8 cellular contexts compared by ENCODE assay signal in genomic region chr14:75141967-75142366, GRCh38. TPM values are rescaled to one million over a fixed set of nuclear protein-coding genes. Genes with fewer than 3 reads are reported as not detected.
DNase-seq lines count a peak whose midpoint lies in the region; ATAC-seq and TF ChIP-seq lines count a peak whose summit lies in the region.

No MANE protein-coding gene starts in this region.

- H3K27me3 ChIP-seq in AG04450 (ENCODE audit: control insufficient read depth, insufficient read depth, low read length) (no peaks in the 10 kb centered on the region), SK-N-SH (ENCODE audit: insufficient read depth) (no peaks in the 10 kb centered on the region)

- peak; percentile 62 for TF ChIP-seq RAD21 in SK-N-SH (IDR thresholded peaks at IDR 0.05; ENCODE audit: low read length)

- no peaks in the 10 kb centered on the region for H3K27me3 Mint-ChIP-seq in glutamatergic neuron (ENCODE audit: unreplicated experiment)
- no peaks in the 10 kb centered on the region for H3K27me3 Mint-ChIP-seq in activated naive CD8-positive, alpha-beta T cell treated with anti-CD3 and anti-CD28 coated beads, Interleukin-2, amount 50 U/mL, for 24 hours

- H3F3A ChIP-seq in SK-N-SH (replicated peaks; ENCODE audit: insufficient read depth) = peaks cover 5% of the 10 kb centered on the region

- peaks cover 12% of the 10 kb centered on the region; the same call in 1 of the 2 replicates for H4K20me1 ChIP-seq in SK-N-SH (ENCODE audit: insufficient read depth)

- H3K27ac Mint-ChIP-seq in glutamatergic neuron (ENCODE audit: unreplicated experiment) = no peak overlapping the region
- no peak overlapping the region for H3K27ac Mint-ChIP-seq in activated naive CD8-positive, alpha-beta T cell treated with anti-CD3 and anti-CD28 coated beads, Interleukin-2, amount 50 U/mL, for 24 hours

- H3K9me3 Mint-ChIP-seq in glutamatergic neuron (ENCODE audit: unreplicated experiment) = no peaks in the 10 kb centered on the region
- no peaks in the 10 kb centered on the region for H3K9me3 Mint-ChIP-seq in activated naive CD8-positive, alpha-beta T cell treated with anti-CD3 and anti-CD28 coated beads, Interleukin-2, amount 50 U/mL, for 24 hours

- DNase-seq in AG04450 (ENCODE audit: low read depth, low spot score) (no peak), GM10248 (ENCODE audit: extremely low spot score) (no peak), SK-N-SH (peak; percentile 37), glutamatergic neuron (no peak), hippocampal formation (lab: John Stamatoyannopoulos, UW) (no peak)
- no peak for DNase-seq in activated naive CD8-positive, alpha-beta T cell treated with anti-CD3 and anti-CD28 coated beads, Interleukin-2, amount 50 U/mL, for 24 hours

- H3K27ac ChIP-seq in AG04450 (ENCODE audit: low read depth, low read length) (no peak overlapping the region), SK-N-SH (ENCODE audit: low read depth in 2 of 2, low read length in 1 of 2) (no peak overlapping the region)

- H3K9me3 ChIP-seq in AG04450 (ENCODE audit: control insufficient read depth, insufficient read depth, low read length) (no peaks in the 10 kb centered on the region), SK-N-SH (no peaks in the 10 kb centered on the region)

- no peak for TF ChIP-seq EP300 in SK-N-SH (IDR thresholded peaks at IDR 0.05; ENCODE audit: borderline replicate concordance in 1 of 2, low read depth in 1 of 2, low read length in 1 of 2)

- no peak overlapping the region for H3K9ac ChIP-seq in SK-N-SH

- H3K4me1 ChIP-seq in SK-N-SH (ENCODE audit: control insufficient read depth in 1 of 2, insufficient read depth in 2 of 2, low read depth in 1 of 2, low read length in 1 of 2) = peaks cover 0 to 6% of the 10 kb centered on the region in 2 experiments; a peak in 2 of 4 replicates

- peaks cover 62% of the 10 kb centered on the region for H3K79me2 ChIP-seq in SK-N-SH (ENCODE audit: insufficient read depth)

- CTCF ChIA-PET in AG04450 (lab: Charles Lee) (interaction anchor here (0.9 to 2.3 kb wide), 8 partner anchors 12 to 161 kb away, joined by 3 to 9 read pairs (median 4); no protein-coding TSS in a partner anchor), GM10248 (lab: Yijun Ruan, JAX) (interaction anchor here (1.2 to 11.8 kb wide), 7 partner anchors 10 to 419 kb away, joined by 3 to 111 read pairs (median 5); no protein-coding TSS in a partner anchor), SK-N-SH (lab: Yijun Ruan, JAX) (interaction anchor here (0.8 to 11.9 kb wide), 5 partner anchors 14 to 160 kb away, joined by 3 to 92 read pairs (median 6); no protein-coding TSS in a partner anchor)

- H2AFZ ChIP-seq in SK-N-SH (ENCODE audit: low read depth) = no peak overlapping the region

- no peak for ATAC-seq in HG03342 (IDR thresholded peaks at IDR 0.05; ENCODE audit: unreplicated experiment)
- no peak for ATAC-seq in HG03442 (IDR thresholded peaks at IDR 0.05; ENCODE audit: unreplicated experiment)
- no peak for ATAC-seq in activated naive CD8-positive, alpha-beta T cell treated with anti-CD3 and anti-CD28 coated beads, Interleukin-2, amount 50 U/mL, for 24 hours

- H3K9me2 ChIP-seq in SK-N-SH = no peaks in the 10 kb centered on the region

- TF ChIP-seq CTCF in AG04450 (IDR thresholded peaks at IDR 0.05; ENCODE audit: low read depth, low read length) (peak; percentile 62), GM10248 (IDR thresholded peaks at IDR 0.05; ENCODE audit: control extremely low read depth, extremely low read depth, low read depth, missing control alignments) (peak; percentile 36), SK-N-SH (IDR thresholded peaks at IDR 0.05) (peak; percentile 62), glutamatergic neuron (IDR thresholded peaks at IDR 0.05; ENCODE audit: partially characterized antibody, unreplicated experiment) (peak; percentile 22)

- no peak overlapping the region for H3K4me2 ChIP-seq in SK-N-SH

- H3K4me3 Mint-ChIP-seq in glutamatergic neuron (ENCODE audit: unreplicated experiment) = no peak overlapping the region
- H3K4me3 Mint-ChIP-seq in activated naive CD8-positive, alpha-beta T cell treated with anti-CD3 and anti-CD28 coated beads, Interleukin-2, amount 50 U/mL, for 24 hours = no peak overlapping the region

- no peaks in the 10 kb centered on the region for H3K36me3 Mint-ChIP-seq in glutamatergic neuron (ENCODE audit: unreplicated experiment)
- H3K36me3 Mint-ChIP-seq in activated naive CD8-positive, alpha-beta T cell treated with anti-CD3 and anti-CD28 coated beads, Interleukin-2, amount 50 U/mL, for 24 hours (ENCODE audit: low read depth) = peaks cover 27% of the 10 kb centered on the region

- H3K4me1 Mint-ChIP-seq in glutamatergic neuron (ENCODE audit: low read depth, unreplicated experiment) = no peaks in the 10 kb centered on the region
- H3K4me1 Mint-ChIP-seq in activated naive CD8-positive, alpha-beta T cell treated with anti-CD3 and anti-CD28 coated beads, Interleukin-2, amount 50 U/mL, for 24 hours = peaks cover 69% of the 10 kb centered on the region

- H3K4me3 ChIP-seq in AG04450 (ENCODE audit: low read depth, low read length) (no peak overlapping the region), SK-N-SH (ENCODE audit: low read depth in 2 of 2, low read length in 1 of 2) (no peak overlapping the region; a peak in 1 of 4 replicates)

- H3K36me3 ChIP-seq in SK-N-SH (replicated peaks in 1 of 2; ENCODE audit: control insufficient read depth in 1 of 2, insufficient read depth in 2 of 2, low read length in 1 of 2) = peaks cover 14 to 30% of the 10 kb centered on the region in 2 experiments

- POLR2A ChIA-PET in AG04450 (lab: Yijun Ruan, JAX) (no interaction called here), GM10248 (lab: Yijun Ruan, JAX) (no interaction called here), SK-N-SH (lab: Yijun Ruan, JAX) (no interaction called here)

TF ChIP-seq in SK-N-SH, 30 proteins besides CTCF, POLR2A, EP300 and RAD21 (continues in another document):
- TF ChIP-seq TAF1 (IDR thresholded peaks at IDR 0.05; ENCODE audit: borderline replicate concordance, low read depth, low read length) (no peak), JUND (IDR thresholded peaks at IDR 0.05) (no peak), POLR2AphosphoS5 (IDR thresholded peaks at IDR 0.05; ENCODE audit: low read depth, low read length) (no peak), SMC3 (IDR thresholded peaks at IDR 0.05; ENCODE audit: low read depth, low read length) (no peak; the same call in 1 of the 2 replicates), USF2 (IDR thresholded peaks at IDR 0.05; ENCODE audit: borderline replicate concordance, low read depth, low read length) (no peak), FOXJ3 (CRISPR knock-in tag; IDR thresholded peaks at IDR 0.05) (no peak), SIN3A (IDR thresholded peaks at IDR 0.05; ENCODE audit: borderline replicate concordance, low read depth, low read length) (no peak), FOSL2 (IDR thresholded peaks at IDR 0.05; ENCODE audit: borderline replicate concordance, low read depth) (no peak), TCF12 (IDR thresholded peaks at IDR 0.05) (no peak), NRF1 (IDR thresholded peaks at IDR 0.05; ENCODE audit: low read depth, low read length) (no peak), ZBTB33 (IDR thresholded peaks at IDR 0.05; ENCODE audit: borderline replicate concordance, low read depth) (no peak), FOXM1 (IDR thresholded peaks at IDR 0.05; ENCODE audit: low read depth) (no peak)
- TF ChIP-seq, protein P1, sequence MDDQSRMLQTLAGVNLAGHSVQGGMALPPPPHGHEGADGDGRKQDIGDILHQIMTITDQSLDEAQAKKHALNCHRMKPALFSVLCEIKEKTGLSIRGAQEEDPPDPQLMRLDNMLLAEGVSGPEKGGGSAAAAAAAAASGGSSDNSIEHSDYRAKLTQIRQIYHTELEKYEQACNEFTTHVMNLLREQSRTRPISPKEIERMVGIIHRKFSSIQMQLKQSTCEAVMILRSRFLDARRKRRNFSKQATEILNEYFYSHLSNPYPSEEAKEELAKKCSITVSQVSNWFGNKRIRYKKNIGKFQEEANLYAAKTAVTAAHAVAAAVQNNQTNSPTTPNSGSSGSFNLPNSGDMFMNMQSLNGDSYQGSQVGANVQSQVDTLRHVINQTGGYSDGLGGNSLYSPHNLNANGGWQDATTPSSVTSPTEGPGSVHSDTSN (IDR thresholded peaks at IDR 0.05) = no peak

RNA-seq across cellular contexts. Expression of gene NEK9, which starts 15.1 kb away (rescaled TPM):
- polyA plus RNA-seq in AG04450 (2011; rRNA removed) = 72.4 and 82.3 TPM in 2 replicates
- 66.2 and 88.8 TPM in 2 replicates for polyA minus RNA-seq in AG04450 (2011; rRNA and poly(A)+ RNA removed)
- 48.1 and 53.3 TPM in 2 replicates for polyA plus RNA-seq in SK-N-SH (2012; rRNA removed)
- polyA plus RNA-seq in SK-N-SH (2012; cell fraction: cytosol; rRNA removed) = 50.2 and 51.3 TPM in 2 replicates
- polyA plus RNA-seq in SK-N-SH (2012; cell fraction: nucleus; rRNA removed) = 111 and 119 TPM in 2 replicates
- total RNA-seq in glutamatergic neuron (ENCODE audit: unreplicated experiment) = 50.7 TPM

RNA-seq across cellular contexts. Expression of gene TMED10, which starts 34.4 kb away (rescaled TPM):
- polyA plus RNA-seq in AG04450 (2011; rRNA removed) = 406 and 414 TPM in 2 replicates
- 438 and 494 TPM in 2 replicates for polyA minus RNA-seq in AG04450 (2011; rRNA and poly(A)+ RNA removed)
- 168 and 287 TPM in 2 replicates for polyA plus RNA-seq in SK-N-SH (2012; rRNA removed)
- polyA plus RNA-seq in SK-N-SH (2012; cell fraction: cytosol; rRNA removed) = 220 and 236 TPM in 2 replicates
- polyA plus RNA-seq in SK-N-SH (2012; cell fraction: nucleus; rRNA removed) = 84.3 and 162 TPM in 2 replicates
- total RNA-seq in glutamatergic neuron (ENCODE audit: unreplicated experiment) = 124 TPM
